Comparison of ENCODE assay signal across 11 cellular contexts in genomic region chr3:18657858-18658820, GRCh38.
DNase-seq lines count a peak whose midpoint lies in the region; ATAC-seq and TF ChIP-seq lines count a peak whose summit lies in the region.
"Had no signal": no experiment of that assay in that cellular context is flagged by ENCODE, and none has a peak within 500 bp of the region (broad histone marks: within the 10 kb centered on the region; RNA-seq: fewer than 3 reads in every experiment).

No MANE protein-coding gene starts in this region.

- H3K27ac ChIP-seq in CD8-positive, alpha-beta T cell (ENCODE audit: low read depth, low read length), result no peak overlapping the region
- H3K27ac ChIP-seq: psoas muscle, suprapubic skin had no signal

- peak in 2 of 7 experiments; percentile 1 to 18 for DNase-seq in CD8-positive, alpha-beta T cell
- DNase-seq in HT-29 (ENCODE audit: low spot score), result peak; percentile 17
- DNase-seq in activated CD8-positive, alpha-beta T cell treated with anti-CD3 and anti-CD28 coated beads for 36 hours, result peak; percentile 31
- peak; percentile 14 for DNase-seq in left kidney (ENCODE audit: low read depth, low spot score)
- DNase-seq in cerebellar nuclear complex (lab: John Stamatoyannopoulos, UW), result no peak
- DNase-seq in NCI-H187 treated with DMSO at 0.1 percent for 48 hours (lab: John Stamatoyannopoulos, UW), result no peak
- DNase-seq: H9, NCI-H1694, psoas muscle had no signal

- H3K27me3 Mint-ChIP-seq in CD8-positive, alpha-beta T cell (ENCODE audit: low read depth), result no peaks in the 10 kb centered on the region
- H3K27me3 Mint-ChIP-seq in activated CD8-positive, alpha-beta T cell treated with anti-CD3 and anti-CD28 coated beads for 36 hours, result no peaks in the 10 kb centered on the region

- POLR2A ChIA-PET in CD8-positive, alpha-beta T cell (lab: Charles Lee), result interaction anchor here (1.6 kb wide), 1 partner anchor 12 kb away, joined by 4 read pairs; no protein-coding TSS in a partner anchor
- POLR2A ChIA-PET in activated CD8-positive, alpha-beta T cell treated with anti-CD3 and anti-CD28 coated beads for 36 hours (lab: Charles Lee), result interaction anchor here (0.6 to 2.5 kb wide), 9 partner anchors 10 to 238 kb away, joined by 3 to 8 read pairs (median 3); no protein-coding TSS in a partner anchor

- H3K4me3 ChIP-seq in CD8-positive, alpha-beta T cell (ENCODE audit: low read depth, low read length), result no peak overlapping the region
- H3K4me3 ChIP-seq: psoas muscle, suprapubic skin had no signal

- H3K4me1 ChIP-seq in CD8-positive, alpha-beta T cell (ENCODE audit: insufficient read depth, low read length), result peaks cover 25% of the 10 kb centered on the region
- H3K4me1 ChIP-seq: psoas muscle had no signal

- peak; percentile 42 for ATAC-seq in CD8-positive, alpha-beta T cell
- ATAC-seq in activated CD8-positive, alpha-beta T cell treated with anti-CD3 and anti-CD28 coated beads for 36 hours, result peak; percentile 49
- no peak for ATAC-seq in HG03565 (IDR thresholded peaks at IDR 0.05; ENCODE audit: unreplicated experiment)
- ATAC-seq: psoas muscle had no signal

- intact Hi-C loops in CD8-positive, alpha-beta T cell (cut with DNase I, micrococcal nuclease), result loop anchor here in 1 of 2 experiments (2.0 to 10.0 kb wide), 2 partner anchors 19 to 103 kb away; no protein-coding TSS in a partner anchor
- intact Hi-C loops in activated CD8-positive, alpha-beta T cell treated with anti-CD3 and anti-CD28 coated beads for 36 hours (cut with micrococcal nuclease), result no loop called here

- no peak overlapping the region for H3K4me3 Mint-ChIP-seq in CD8-positive, alpha-beta T cell
- peak overlapping the region; percentile 11 for H3K4me3 Mint-ChIP-seq in activated CD8-positive, alpha-beta T cell treated with anti-CD3 and anti-CD28 coated beads for 36 hours
- H3K4me3 Mint-ChIP-seq: H9 had no signal

- CTCF ChIA-PET in CD8-positive, alpha-beta T cell (lab: Charles Lee), result interaction anchor here (1.0 to 2.8 kb wide), 2 partner anchors 16 to 99 kb away, joined by 3 to 8 read pairs; no protein-coding TSS in a partner anchor
- CTCF ChIA-PET in activated CD8-positive, alpha-beta T cell treated with anti-CD3 and anti-CD28 coated beads for 36 hours (lab: Charles Lee), result interaction anchor here (0.6 to 3.2 kb wide), 9 partner anchors 9 to 100 kb away, joined by 3 to 13 read pairs (median 5); no protein-coding TSS in a partner anchor

- no peaks in the 10 kb centered on the region for H3K36me3 Mint-ChIP-seq in CD8-positive, alpha-beta T cell
- peaks cover 11% of the 10 kb centered on the region for H3K36me3 Mint-ChIP-seq in activated CD8-positive, alpha-beta T cell treated with anti-CD3 and anti-CD28 coated beads for 36 hours (ENCODE audit: low read depth)

- no peaks in the 10 kb centered on the region for H3K9me3 ChIP-seq in CD8-positive, alpha-beta T cell (ENCODE audit: low read length)
- H3K9me3 ChIP-seq: psoas muscle, suprapubic skin had no signal

- no peak overlapping the region for H3K27ac Mint-ChIP-seq in CD8-positive, alpha-beta T cell
- peak overlapping the region; percentile 8 for H3K27ac Mint-ChIP-seq in activated CD8-positive, alpha-beta T cell treated with anti-CD3 and anti-CD28 coated beads for 36 hours
- H3K27ac Mint-ChIP-seq: H9 had no signal

- no peak for TF ChIP-seq CTCF in CD8-positive, alpha-beta T cell (IDR thresholded peaks at IDR 0.05)
- no peak for TF ChIP-seq CTCF in activated CD8-positive, alpha-beta T cell treated with anti-CD3 and anti-CD28 coated beads for 36 hours (IDR thresholded peaks at IDR 0.05)

- no peaks in the 10 kb centered on the region for H3K9me3 Mint-ChIP-seq in CD8-positive, alpha-beta T cell
- peaks cover 14% of the 10 kb centered on the region for H3K9me3 Mint-ChIP-seq in activated CD8-positive, alpha-beta T cell treated with anti-CD3 and anti-CD28 coated beads for 36 hours

- peaks cover 34% of the 10 kb centered on the region for H3K4me1 Mint-ChIP-seq in CD8-positive, alpha-beta T cell (ENCODE audit: low read depth)
- H3K4me1 Mint-ChIP-seq in activated CD8-positive, alpha-beta T cell treated with anti-CD3 and anti-CD28 coated beads for 36 hours (ENCODE audit: low read depth), result peaks cover 58% of the 10 kb centered on the region

- no peaks in the 10 kb centered on the region for H3K36me3 ChIP-seq in CD8-positive, alpha-beta T cell (ENCODE audit: insufficient read depth, low read length)
- H3K36me3 ChIP-seq: suprapubic skin had no signal

- H3K27me3 ChIP-seq in CD8-positive, alpha-beta T cell (ENCODE audit: insufficient read depth, low read length), result no peaks in the 10 kb centered on the region
- H3K27me3 ChIP-seq: suprapubic skin had no signal

Comparison
In these comparisons a context has a peak if more than half of its experiments do, and no peak if none do; other contexts are left out.
1. DNase-seq: peak in HT-29 (single experiment), activated CD8-positive, alpha-beta T cell treated with anti-CD3 and anti-CD28 coated beads for 36 hours (single experiment) and left kidney (single experiment); none in cerebellar nuclear complex (0 of 2) and NCI-H187 treated with DMSO at 0.1 percent for 48 hours (single experiment).